Comparison of ENCODE assay signal across 1 cellular context in genomic region chr7:44185729-44186128, GRCh38.
TF ChIP-seq lines count a peak whose summit lies in the region.

No MANE protein-coding gene starts in this region.

TF ChIP-seq in A549, 52 proteins besides CTCF, POLR2A, EP300 and RAD21 (continued from another document):
- TF ChIP-seq, protein P1, sequence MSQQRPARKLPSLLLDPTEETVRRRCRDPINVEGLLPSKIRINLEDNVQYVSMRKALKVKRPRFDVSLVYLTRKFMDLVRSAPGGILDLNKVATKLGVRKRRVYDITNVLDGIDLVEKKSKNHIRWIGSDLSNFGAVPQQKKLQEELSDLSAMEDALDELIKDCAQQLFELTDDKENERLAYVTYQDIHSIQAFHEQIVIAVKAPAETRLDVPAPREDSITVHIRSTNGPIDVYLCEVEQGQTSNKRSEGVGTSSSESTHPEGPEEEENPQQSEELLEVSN (IDR thresholded peaks at IDR 0.05; ENCODE audit: borderline replicate concordance, low read depth) = no peak
- no peak for TF ChIP-seq NPAS2 (CRISPR knock-in tag; IDR thresholded peaks at IDR 0.05; ENCODE audit: borderline replicate concordance)
- no peak for TF ChIP-seq JUN (IDR thresholded peaks at IDR 0.05)
- no peak for TF ChIP-seq RNF2 (IDR thresholded peaks at IDR 0.05; ENCODE audit: borderline replicate concordance, low read depth)
- no peak for TF ChIP-seq SREBF2 (IDR thresholded peaks at IDR 0.05)
